Comparison of ENCODE assay signal across 2 cellular contexts in the genomic region with DNA sequence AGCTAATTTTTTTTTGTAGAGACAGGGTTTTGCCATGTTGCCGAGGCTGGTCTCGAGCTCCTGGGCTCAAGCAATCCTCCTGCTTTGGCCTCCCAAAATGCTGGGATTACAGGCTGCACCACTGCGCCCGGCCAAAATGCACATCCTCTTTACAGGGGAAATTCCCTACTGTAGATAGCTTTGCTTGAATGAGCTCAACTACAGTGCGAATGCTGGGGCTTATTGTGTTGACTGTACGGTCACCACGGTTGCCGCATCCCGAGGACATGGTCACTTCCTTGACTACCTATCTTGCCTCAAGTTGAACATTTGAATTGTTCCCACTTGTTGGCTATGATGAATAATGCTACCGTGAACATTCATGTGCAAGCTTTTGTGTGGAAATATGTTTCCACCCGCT.
TF ChIP-seq lines count a peak whose summit lies in the region.

No MANE protein-coding gene starts in this region.

TF ChIP-seq in GM12891, 5 proteins besides CTCF, POLR2A, EP300 and RAD21:
- peak; percentile 44; the same call in 1 of the 2 replicates for TF ChIP-seq SPI1 (IDR thresholded peaks at IDR 0.05; ENCODE audit: low read depth, low read length)
- no peak for TF ChIP-seq POU2F2 (IDR thresholded peaks at IDR 0.05; ENCODE audit: low read depth, low read length)
- no peak for TF ChIP-seq PAX5 (IDR thresholded peaks at IDR 0.05; ENCODE audit: insufficient read depth, low read length, severe bottlenecking)
- no peak for TF ChIP-seq TAF1 (IDR thresholded peaks at IDR 0.05; ENCODE audit: low read depth, low read length)

TF ChIP-seq in GM12878, 131 proteins besides CTCF, POLR2A, EP300 and RAD21:
- no peak for TF ChIP-seq RB1 (IDR thresholded peaks at IDR 0.05; ENCODE audit: borderline replicate concordance)
- TF ChIP-seq SPI1 (IDR thresholded peaks at IDR 0.05; ENCODE audit: borderline replicate concordance, insufficient read depth, low read depth, low read length), result 0 out of 2 replicates have a peak, but pooled peaks have one; percentile 25
